1 cellular context compared by ENCODE assay signal in genomic region chr11:68036141-68036716, GRCh38.
TF ChIP-seq lines count a peak whose summit lies in the region.

No MANE protein-coding gene starts in this region.

TF ChIP-seq in liver, 16 proteins besides CTCF, POLR2A, EP300 and RAD21 (continued from another document):
- TF ChIP-seq, protein P1, sequence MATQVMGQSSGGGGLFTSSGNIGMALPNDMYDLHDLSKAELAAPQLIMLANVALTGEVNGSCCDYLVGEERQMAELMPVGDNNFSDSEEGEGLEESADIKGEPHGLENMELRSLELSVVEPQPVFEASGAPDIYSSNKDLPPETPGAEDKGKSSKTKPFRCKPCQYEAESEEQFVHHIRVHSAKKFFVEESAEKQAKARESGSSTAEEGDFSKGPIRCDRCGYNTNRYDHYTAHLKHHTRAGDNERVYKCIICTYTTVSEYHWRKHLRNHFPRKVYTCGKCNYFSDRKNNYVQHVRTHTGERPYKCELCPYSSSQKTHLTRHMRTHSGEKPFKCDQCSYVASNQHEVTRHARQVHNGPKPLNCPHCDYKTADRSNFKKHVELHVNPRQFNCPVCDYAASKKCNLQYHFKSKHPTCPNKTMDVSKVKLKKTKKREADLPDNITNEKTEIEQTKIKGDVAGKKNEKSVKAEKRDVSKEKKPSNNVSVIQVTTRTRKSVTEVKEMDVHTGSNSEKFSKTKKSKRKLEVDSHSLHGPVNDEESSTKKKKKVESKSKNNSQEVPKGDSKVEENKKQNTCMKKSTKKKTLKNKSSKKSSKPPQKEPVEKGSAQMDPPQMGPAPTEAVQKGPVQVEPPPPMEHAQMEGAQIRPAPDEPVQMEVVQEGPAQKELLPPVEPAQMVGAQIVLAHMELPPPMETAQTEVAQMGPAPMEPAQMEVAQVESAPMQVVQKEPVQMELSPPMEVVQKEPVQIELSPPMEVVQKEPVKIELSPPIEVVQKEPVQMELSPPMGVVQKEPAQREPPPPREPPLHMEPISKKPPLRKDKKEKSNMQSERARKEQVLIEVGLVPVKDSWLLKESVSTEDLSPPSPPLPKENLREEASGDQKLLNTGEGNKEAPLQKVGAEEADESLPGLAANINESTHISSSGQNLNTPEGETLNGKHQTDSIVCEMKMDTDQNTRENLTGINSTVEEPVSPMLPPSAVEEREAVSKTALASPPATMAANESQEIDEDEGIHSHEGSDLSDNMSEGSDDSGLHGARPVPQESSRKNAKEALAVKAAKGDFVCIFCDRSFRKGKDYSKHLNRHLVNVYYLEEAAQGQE (IDR thresholded peaks at IDR 0.05), result no peak
- TF ChIP-seq SP1 (IDR thresholded peaks at IDR 0.05) (no peak), MAX (IDR thresholded peaks at IDR 0.05) (no peak), HNF4A (conservative IDR thresholded peaks at IDR 0.05) (no peak), JUND (IDR thresholded peaks at IDR 0.05) (no peak)
